Comparison of ENCODE assay signal across 19 cellular contexts in genomic region chr9:123020796-123021195, GRCh38. TPM values are rescaled to one million over a fixed set of nuclear protein-coding genes. Genes with fewer than 3 reads are reported as not detected.
A peak's percentile ranks its signal among the peaks of the same experiment; 100 is the strongest.
DNase-seq lines count a peak whose midpoint lies in the region; ATAC-seq, FAIRE-seq and TF ChIP-seq lines count a peak whose summit lies in the region.
"Had no signal": no experiment of that assay in that cellular context is flagged by ENCODE, and none has a peak within 500 bp of the region (broad histone marks: within the 10 kb centered on the region; RNA-seq: fewer than 3 reads in every experiment).

No MANE protein-coding gene starts in this region.

- FAIRE-seq in H54 (lab: Jason Lieb, UNC): peak; percentile 77
- FAIRE-seq: GM18507, K562 had no signal

- no peaks in the 10 kb centered on the region for H3K27me3 ChIP-seq in sigmoid colon
- H3K27me3 ChIP-seq: BLaER1 had no signal

- H3K4me1 ChIP-seq in sigmoid colon: no peaks in the 10 kb centered on the region
- H3K4me1 ChIP-seq: A549, BLaER1, Caco-2 had no signal

- H3K27ac ChIP-seq in sigmoid colon: no peak overlapping the region
- H3K27ac ChIP-seq: A549, BLaER1, HL-60 had no signal

- DNase-seq in H54 (ENCODE audit: insufficient read length, low spot score) (no peak), dedifferentiated amniotic fluid mesenchymal stem cell (ENCODE audit: extremely low spot score) (peak; percentile 17), fibroblast of villous mesenchyme (ENCODE audit: low read depth) (peak; percentile 25), HK-2 (ENCODE audit: unreplicated experiment) (no peak), midbrain (lab: John Stamatoyannopoulos, UW) (no peak), sigmoid colon (no peak)
- DNase-seq: AML-193; Caco-2; CD8-positive, alpha-beta memory T cell; DND-41; GDM1; GOT3 had no signal

- no peak overlapping the region for H3K4me3 ChIP-seq in fibroblast of villous mesenchyme (ENCODE audit: low read depth, low read length)
- H3K4me3 ChIP-seq in sigmoid colon: no peak overlapping the region
- H3K4me3 ChIP-seq: A549, BLaER1, HAP-1, K562 had no signal

- TF ChIP-seq POLR2A in H54 (IDR thresholded peaks at IDR 0.05; ENCODE audit: low read depth, low read length) (no peak), sigmoid colon (IDR thresholded peaks at IDR 0.05) (no peak)

- no peaks in the 10 kb centered on the region for H3K9me3 ChIP-seq in sigmoid colon
- H3K9me3 ChIP-seq: A549, BLaER1, Caco-2, HAP-1 had no signal

- TF ChIP-seq CTCF in fibroblast of villous mesenchyme (IDR thresholded peaks at IDR 0.05; ENCODE audit: insufficient read depth, low read depth, low read length): no peak
- no peak for TF ChIP-seq CTCF in sigmoid colon (IDR thresholded peaks at IDR 0.05)

- no peak for ATAC-seq in HG03432 (IDR thresholded peaks at IDR 0.05; ENCODE audit: unreplicated experiment)
- ATAC-seq: A549, K562 had no signal

- 68 to 90% methylated on average over 2 of the region's 2 CpGs for WGBS in sigmoid colon, 2 donors

- intact Hi-C loops in sigmoid colon (cut with DNase I): no loop called here

- H3K36me3 ChIP-seq in sigmoid colon: peaks cover 3 to 89% (median 13%) of the 10 kb centered on the region in 4 donors

- no peak for TF ChIP-seq EP300 in sigmoid colon (IDR thresholded peaks at IDR 0.05)

RNA-seq across cellular contexts. Expression of gene GPR21, which starts 12.7 kb away (rescaled TPM):
- total RNA-seq in fibroblast of villous mesenchyme (1.9 and 3.0 TPM in 2 replicates), sigmoid colon (1 to 10 TPM in 3 of 4 donors, not detected in 1; 1.4 to 6.1 (median 1.5) TPM)
- polyA plus RNA-seq in sigmoid colon: under 1 TPM in 1 of 3 donors, not detected in 2; 0.34 TPM
- polyA plus RNA-seq: CD8-positive, alpha-beta memory T cell; K562 had no signal

Comparison
In these comparisons a context has a peak if more than half of its experiments do, and no peak if none do; other contexts are left out.
1. DNase-seq: peak in dedifferentiated amniotic fluid mesenchymal stem cell (single experiment) and fibroblast of villous mesenchyme (single experiment); none in H54 (single experiment), HK-2 (single experiment), midbrain (single experiment) and sigmoid colon (single experiment).